ENCODE assay signal across 12 cellular contexts in genomic region chr12:14958361-14959125, GRCh38. TPM values are rescaled to one million over a fixed set of nuclear protein-coding genes. Genes with fewer than 3 reads are reported as not detected.
A peak's percentile ranks its signal among the peaks of the same experiment; 100 is the strongest.
DNase-seq lines count a peak whose midpoint lies in the region; ATAC-seq, FAIRE-seq and TF ChIP-seq lines count a peak whose summit lies in the region.
"Had no signal": no experiment of that assay in that cellular context is flagged by ENCODE, and none has a peak within 500 bp of the region (broad histone marks: within the 10 kb centered on the region; RNA-seq: fewer than 3 reads in every experiment).

No MANE protein-coding gene starts in this region.

- H3K9me3 ChIP-seq in CD4-positive, alpha-beta T cell (ENCODE audit: control insufficient read depth, low read length) = no peaks in the 10 kb centered on the region
- no peaks in the 10 kb centered on the region for H3K9me3 ChIP-seq in MM.1S (replicated peaks; ENCODE audit: insufficient read depth, low read length)
- H3K9me3 ChIP-seq in trophoblast cell (ENCODE audit: insufficient read depth, low read depth, low read length) = no peaks in the 10 kb centered on the region

- peak overlapping the region; percentile 45 for H2BK12ac ChIP-seq in trophoblast cell (ENCODE audit: low read length)

- no CpG with 5 or more reads among the region's 11 CpGs for WGBS in trophoblast cell (ENCODE audit: extremely low coverage, insufficient coverage, insufficient read length)

- H3F3A ChIP-seq in MM.1S (ENCODE audit: insufficient read depth, low read length) = peaks cover 91% of the 10 kb centered on the region

- CTCF ChIA-PET in CD4-positive, alpha-beta T cell (lab: Charles Lee) = interaction anchor here (0.9 to 3.5 kb wide), 3 partner anchors 13 to 37 kb away, joined by 3 to 15 read pairs (median 3); no protein-coding TSS in a partner anchor

- intact Hi-C loops in CD4-positive, alpha-beta T cell (cut with DNase I, micrococcal nuclease) = loop anchor here in 1 of 2 experiments (5.0 to 10.0 kb wide), 2 partner anchors 181 to 574 kb away; no protein-coding TSS in a partner anchor

- ATAC-seq in CD4-positive, alpha-beta T cell (ENCODE audit: poor library complexity) = no peak
- ATAC-seq in GM18867 (IDR thresholded peaks at IDR 0.05; ENCODE audit: unreplicated experiment) = no peak

- H3K27me3 ChIP-seq in CD4-positive, alpha-beta T cell (ENCODE audit: control insufficient read depth, insufficient read depth, low read length) = no peaks in the 10 kb centered on the region
- no peaks in the 10 kb centered on the region for H3K27me3 ChIP-seq in MM.1S (replicated peaks; ENCODE audit: insufficient read depth, low read length)
- no peaks in the 10 kb centered on the region for H3K27me3 ChIP-seq in trophoblast cell (ENCODE audit: insufficient read depth, low read length)

- H3K9ac ChIP-seq in MM.1S (ENCODE audit: low read length) = peak overlapping the region; percentile 88
- no peak overlapping the region for H3K9ac ChIP-seq in trophoblast cell (ENCODE audit: low read length)

- H3K9me3 Mint-ChIP-seq in CD4-positive, alpha-beta T cell = no peaks in the 10 kb centered on the region

- H4K91ac ChIP-seq in trophoblast cell (ENCODE audit: low read depth, low read length) = peak overlapping the region; percentile 93

- peak overlapping the region; percentile 96 for H2BK5ac ChIP-seq in trophoblast cell (ENCODE audit: low read depth, low read length, poor library complexity)

- H3K36me3 Mint-ChIP-seq in CD4-positive, alpha-beta T cell (ENCODE audit: low read depth) = peaks cover 77% of the 10 kb centered on the region

- H2AFZ ChIP-seq in MM.1S (ENCODE audit: low read length) (no peak overlapping the region), trophoblast cell (ENCODE audit: insufficient read depth, low read length, poor library complexity) (no peak overlapping the region)

- TF ChIP-seq CTCF in CD4-positive, alpha-beta T cell (IDR thresholded peaks at IDR 0.05) = no peak
- TF ChIP-seq CTCF in MM.1S (IDR thresholded peaks at IDR 0.05; ENCODE audit: low read length) = no peak
- no peak for TF ChIP-seq CTCF in choroid plexus epithelial cell (conservative IDR thresholded peaks at IDR 0.05; ENCODE audit: low read depth, low read length)

- H3K27ac ChIP-seq in CD4-positive, alpha-beta T cell (ENCODE audit: low read depth, low read length) = peak overlapping the region; percentile 90
- H3K27ac ChIP-seq in MM.1S (ENCODE audit: low read length) (peak overlapping the region; percentile 90), trophoblast cell (ENCODE audit: low read depth, low read length) (peak overlapping the region; percentile 59)

- peak overlapping the region; percentile 36 for H2BK120ac ChIP-seq in trophoblast cell (ENCODE audit: insufficient read depth, low read length, poor library complexity)

- H3K4me1 ChIP-seq in MM.1S (ENCODE audit: low read length) (peaks cover 59% of the 10 kb centered on the region), trophoblast cell (ENCODE audit: control insufficient read depth in 1 of 2, insufficient read depth in 2 of 2, low read length in 2 of 2) (peaks cover 15 to 23% of the 10 kb centered on the region in 2 experiments)

- no peaks in the 10 kb centered on the region for H4K20me1 ChIP-seq in MM.1S (ENCODE audit: insufficient read depth, low read length)

- peaks cover 72% of the 10 kb centered on the region for H3K4me1 Mint-ChIP-seq in CD4-positive, alpha-beta T cell (ENCODE audit: low read depth)

- H3K4me3 ChIP-seq in MM.1S (ENCODE audit: low read length) = peak overlapping the region; percentile 75
- no peak overlapping the region for H3K4me3 ChIP-seq in choroid plexus epithelial cell (ENCODE audit: low read depth, low read length)
- H3K4me3 ChIP-seq in trophoblast cell (ENCODE audit: low read depth, low read length) = no peak overlapping the region

- H2AK5ac ChIP-seq in trophoblast cell (ENCODE audit: low read length) = peak overlapping the region; percentile 45

- no peak for DNase-seq in CD4-positive, alpha-beta T cell
- DNase-seq in MM.1S (peak; percentile 41), choroid plexus epithelial cell (ENCODE audit: low read depth) (peak; percentile 34), trophoblast cell (peak in 1 of 2 donors; percentile 19), AG20443 (ENCODE audit: low spot score) (no peak), NOMO-1 treated with DMSO at 0.1 percent for 48 hours (lab: John Stamatoyannopoulos, UW; ENCODE audit: unreplicated experiment) (no peak), RCC 7860 (ENCODE audit: low spot score) (no peak)
- DNase-seq: activated effector memory CD4-positive, alpha-beta T cell treated with Interleukin-2 at 50 U/mL for 16 hours; DMS79; NCI-H1105 treated with DMSO at 0.1 percent for 48 hours; stimulated activated CD4-positive, alpha-beta T cell treated with anti-CD3 and anti-CD28 coated beads, Interleukin-4, amount 100 ng/mL, for 4 hours had no signal

- peak overlapping the region; percentile 94 for H3K27ac Mint-ChIP-seq in CD4-positive, alpha-beta T cell

- no peaks in the 10 kb centered on the region for H3K27me3 Mint-ChIP-seq in CD4-positive, alpha-beta T cell

- peak overlapping the region; percentile 95 for H3K4me2 ChIP-seq in MM.1S (ENCODE audit: low read depth, low read length)
- no peak overlapping the region for H3K4me2 ChIP-seq in trophoblast cell (ENCODE audit: low read length)

- H3K36me3 ChIP-seq in MM.1S (replicated peaks; ENCODE audit: insufficient read depth, low read length) = no peaks in the 10 kb centered on the region; the same call in 1 of the 2 replicates
- no peaks in the 10 kb centered on the region for H3K36me3 ChIP-seq in trophoblast cell (ENCODE audit: control insufficient read depth in 1 of 2, insufficient read depth in 2 of 2, low read length in 2 of 2)

- H3K4me3 Mint-ChIP-seq in CD4-positive, alpha-beta T cell = peak overlapping the region; percentile 97

- no peak for FAIRE-seq in RCC 7860 (lab: Jason Lieb, UNC)

- peaks cover 22% of the 10 kb centered on the region for H3K79me1 ChIP-seq in trophoblast cell (ENCODE audit: low read length)

- no peak overlapping the region for H3K4ac ChIP-seq in trophoblast cell (ENCODE audit: low read depth, low read length)

- POLR2A ChIA-PET in CD4-positive, alpha-beta T cell (lab: Charles Lee) = interaction anchor here (0.9 to 8.5 kb wide), 10 partner anchors 12 to 593 kb away, joined by 3 to 144 read pairs (median 7); partner anchors contain the start of genes ATF7IP, C12orf60, ERP27 and WBP11

- H3K18ac ChIP-seq in trophoblast cell (ENCODE audit: low read length) = no peak overlapping the region

- H4K12ac ChIP-seq in trophoblast cell (ENCODE audit: low read depth, low read length) = no peak overlapping the region

- H3K79me2 ChIP-seq in MM.1S (ENCODE audit: low read length) (peaks cover 98% of the 10 kb centered on the region), trophoblast cell (ENCODE audit: control insufficient read depth, insufficient read depth, low read length, poor library complexity) (no peaks in the 10 kb centered on the region)

- peak overlapping the region; percentile 53 for H3K14ac ChIP-seq in trophoblast cell (ENCODE audit: low read length)

- H3K9me2 ChIP-seq in MM.1S (replicated peaks; ENCODE audit: insufficient read depth, low read length) = no peaks in the 10 kb centered on the region

- H3K23ac ChIP-seq in trophoblast cell (ENCODE audit: low read length) = no peak overlapping the region

- no peak overlapping the region for H4K8ac ChIP-seq in trophoblast cell (ENCODE audit: low read depth, low read length)

RNA-seq across cellular contexts. Expression of gene ARHGDIB, which starts 2.9 kb away (rescaled TPM):
- 100 to 1,000 TPM; 872 to 942 TPM for total RNA-seq in CD4-positive, alpha-beta T cell
- 144 and 156 TPM in 2 replicates for polyA plus RNA-seq in trophoblast cell (2013)

RNA-seq across cellular contexts. Expression of gene PDE6H, which starts 14.3 kb away (rescaled TPM):
- not detected for total RNA-seq in CD4-positive, alpha-beta T cell
- polyA plus RNA-seq in trophoblast cell (2013) = not detected in 2 replicates

RNA-seq across cellular contexts. Expression of gene ERP27, which starts 20.2 kb away (rescaled TPM):
- total RNA-seq in CD4-positive, alpha-beta T cell = 10 to 100 TPM; 16.2 to 17.1 TPM
- 42.0 and 49.0 TPM in 2 replicates for polyA plus RNA-seq in trophoblast cell (2013)

Comparison
In these comparisons a context has a peak if more than half of its experiments do, and no peak if none do; other contexts are left out.
1. DNase-seq: peak in MM.1S (single experiment) and choroid plexus epithelial cell (single experiment); none in CD4-positive, alpha-beta T cell (0 of 10), AG20443 (single experiment), NOMO-1 treated with DMSO at 0.1 percent for 48 hours (single experiment) and RCC 7860 (single experiment).
2. Peak in every context shown above with its lines, with median percentiles within 50 percentile points of each other: H3K27ac ChIP-seq.